ENCODE assay signal across 8 cellular contexts in genomic region chrX:118536204-118536603, GRCh38. TPM values are rescaled to one million over a fixed set of nuclear protein-coding genes. Genes with fewer than 3 reads are reported as not detected.
DNase-seq lines count a peak whose midpoint lies in the region; ATAC-seq, FAIRE-seq and TF ChIP-seq lines count a peak whose summit lies in the region.

No MANE protein-coding gene starts in this region.

- in situ Hi-C loops in HepG2 (cut with HindIII; ENCODE audit: extremely low pct_ligation_motif_present, low pct_unique_long_range_greater_than_20kb): no loop called here

- H3K4me1 ChIP-seq in DOHH2 (ENCODE audit: control insufficient read depth, low read length): peaks cover 23% of the 10 kb centered on the region
- H3K4me1 ChIP-seq in smooth muscle cell (ENCODE audit: low read depth): no peaks in the 10 kb centered on the region
- no peaks in the 10 kb centered on the region for H3K4me1 ChIP-seq in HepG2 (ENCODE audit: insufficient read depth, low read length)

- CTCF ChIA-PET in HepG2 (lab: Yijun Ruan, JAX; ENCODE audit: low intra/inter-chr PET ratio, low total read pairs): no interaction called here

- H3K4me2 ChIP-seq in DOHH2 (ENCODE audit: low read length) (peak overlapping the region; percentile 62), smooth muscle cell (no peak overlapping the region), HepG2 (ENCODE audit: low read depth, low read length) (no peak overlapping the region)

- FAIRE-seq in colon (lab: Jason Lieb, UNC) (peak; percentile 49), HepG2 (lab: Jason Lieb, UNC) (no peak)

- H3K9ac ChIP-seq in smooth muscle cell (ENCODE audit: low read depth) (no peak overlapping the region), HepG2 (ENCODE audit: insufficient read depth, low read depth, low read length) (no peak overlapping the region)

- H4K20me1 ChIP-seq in DOHH2 (ENCODE audit: control insufficient read depth, insufficient read depth, low read depth, low read length): peaks cover 4% of the 10 kb centered on the region; the same call in 1 of the 2 replicates
- H4K20me1 ChIP-seq in smooth muscle cell (ENCODE audit: low read depth): no peaks in the 10 kb centered on the region
- no peaks in the 10 kb centered on the region for H4K20me1 ChIP-seq in HepG2 (ENCODE audit: insufficient read depth, low read length)

- H2AFZ ChIP-seq in smooth muscle cell (ENCODE audit: low read depth) (no peak overlapping the region), HepG2 (ENCODE audit: low read length) (no peak overlapping the region)

- no peak for DNase-seq in GM10266 (ENCODE audit: extremely low spot score)
- DNase-seq in smooth muscle cell (lab: John Stamatoyannopoulos, UW; ENCODE audit: unreplicated experiment): no peak
- no peak for DNase-seq in HepG2 (ENCODE audit: low spot score)
- no peak for DNase-seq in NCI-H187 (lab: John Stamatoyannopoulos, UW)

- BruUV-seq in HepG2 (replicated peaks; lab: Mats Ljungman, UMichigan): no TSS peak

- H3K36me3 ChIP-seq in DOHH2 (ENCODE audit: control insufficient read depth, low read length): no peaks in the 10 kb centered on the region
- H3K36me3 ChIP-seq in smooth muscle cell (ENCODE audit: low read depth): no peaks in the 10 kb centered on the region
- no peaks in the 10 kb centered on the region for H3K36me3 ChIP-seq in HepG2 (replicated peaks in 1 of 2; ENCODE audit: control insufficient read depth in 1 of 2, insufficient read depth in 2 of 2, low read length in 2 of 2)

- TF ChIP-seq EP300 in HepG2 (IDR thresholded peaks at IDR 0.05; ENCODE audit: low read depth in 2 of 2, low read length in 2 of 2) (no peak), HepG2 (CRISPR knock-in tag; IDR thresholded peaks at IDR 0.05; ENCODE audit: borderline replicate concordance) (no peak)

- TF ChIP-seq POLR2A in HepG2 (IDR thresholded peaks at IDR 0.05; ENCODE audit: insufficient read depth in 1 of 2, low read depth in 2 of 2, low read length in 2 of 2): no peak

- peak overlapping the region; percentile 42 for H3K4me3 ChIP-seq in DOHH2 (ENCODE audit: low read length)
- H3K4me3 ChIP-seq in smooth muscle cell: no peak overlapping the region
- no peak overlapping the region for H3K4me3 ChIP-seq in HepG2 (replicated peaks in 1 of 3; ENCODE audit: insufficient read depth in 1 of 3, low read depth in 2 of 3, low read length in 3 of 3)

- no peaks in the 10 kb centered on the region for H3K9me3 ChIP-seq in DOHH2 (ENCODE audit: control insufficient read depth, insufficient read depth, low read length)
- H3K9me3 ChIP-seq in smooth muscle cell (replicated peaks; ENCODE audit: low read depth): no peaks in the 10 kb centered on the region
- H3K9me3 ChIP-seq in HepG2 (ENCODE audit: low read length): no peaks in the 10 kb centered on the region

- no peak for TF ChIP-seq CTCF in DOHH2 (IDR thresholded peaks at IDR 0.05; ENCODE audit: low read depth, low read length, poor library complexity, severe bottlenecking)
- no peak for TF ChIP-seq CTCF in GM10266 (IDR thresholded peaks at IDR 0.05; ENCODE audit: control insufficient read depth, insufficient read depth, low read depth, missing control alignments)
- TF ChIP-seq CTCF in smooth muscle cell (IDR thresholded peaks at IDR 0.05; ENCODE audit: borderline replicate concordance, insufficient read depth, poor library complexity, severe bottlenecking): no peak
- no peak for TF ChIP-seq CTCF in HepG2 (CRISPR knock-in tag; IDR thresholded peaks at IDR 0.05)

- intact Hi-C loops in HepG2 (cut with micrococcal nuclease; ENCODE audit: unreplicated experiment): no loop called here

- H3K79me2 ChIP-seq in DOHH2 (ENCODE audit: control insufficient read depth, low read length) (peaks cover 26% of the 10 kb centered on the region), smooth muscle cell (ENCODE audit: low read depth) (no peaks in the 10 kb centered on the region), HepG2 (ENCODE audit: insufficient read depth, low read length) (no peaks in the 10 kb centered on the region)

- H3K9me2 ChIP-seq in DOHH2 (replicated peaks; ENCODE audit: control insufficient read depth, low read length): no peaks in the 10 kb centered on the region

- H3K27ac ChIP-seq in DOHH2 (ENCODE audit: low read depth, low read length) (0 out of 2 replicates have a peak overlapping the region, but pooled peaks have one; percentile 2), smooth muscle cell (ENCODE audit: low read depth) (no peak overlapping the region), HepG2 (ENCODE audit: extremely low read length, insufficient read depth, low read length) (no peak overlapping the region)

- H3F3A ChIP-seq in DOHH2 (ENCODE audit: control insufficient read depth, insufficient read depth) (no peaks in the 10 kb centered on the region), smooth muscle cell (ENCODE audit: low read depth) (no peaks in the 10 kb centered on the region)

- no peak for TF ChIP-seq RAD21 in HepG2 (CRISPR knock-in tag; IDR thresholded peaks at IDR 0.05)

- POLR2A ChIA-PET in HepG2 (lab: Yijun Ruan, JAX): no interaction called here

- peak; percentile 47 for ATAC-seq in GM19467 (IDR thresholded peaks at IDR 0.05; ENCODE audit: unreplicated experiment)
- peak; percentile 55 for ATAC-seq in HG03354 (IDR thresholded peaks at IDR 0.05; ENCODE audit: poor library complexity, severe bottlenecking, unreplicated experiment)
- no peak for ATAC-seq in HepG2

- 70% methylated on average over 2 of the region's 2 CpGs for WGBS in smooth muscle cell (ENCODE audit: low lambda C conversion rate)
- WGBS in HepG2 (ENCODE audit: low lambda C conversion rate): 40% methylated on average over 2 of the region's 2 CpGs

- H3K27me3 ChIP-seq in DOHH2 (ENCODE audit: control insufficient read depth, low read length) (no peaks in the 10 kb centered on the region), smooth muscle cell (ENCODE audit: low read depth) (no peaks in the 10 kb centered on the region), HepG2 (ENCODE audit: control insufficient read depth in 1 of 2, insufficient read depth in 2 of 2, low read length in 2 of 2) (no peaks in the 10 kb centered on the region)

TF ChIP-seq in HepG2, 621 proteins besides CTCF, POLR2A, EP300 and RAD21 (continues in another document):
- TF ChIP-seq ZNF253 (CRISPR knock-in tag; IDR thresholded peaks at IDR 0.05; ENCODE audit: borderline replicate concordance): no peak
- no peak for TF ChIP-seq ARID5B (CRISPR knock-in tag; IDR thresholded peaks at IDR 0.05)
- TF ChIP-seq GPN1 (CRISPR knock-in tag; IDR thresholded peaks at IDR 0.05; ENCODE audit: borderline replicate concordance): no peak
- TF ChIP-seq FOXA1 (IDR thresholded peaks at IDR 0.05): no peak
- TF ChIP-seq FOXA1 (CRISPR knock-in tag; IDR thresholded peaks at IDR 0.05): no peak

RNA-seq across cellular contexts. Expression of gene DOCK11, which starts 40.6 kb away (rescaled TPM):
- 2.6 and 3.5 TPM in 2 replicates for total RNA-seq in smooth muscle cell
- polyA plus RNA-seq in smooth muscle cell: 1.3 and 2.3 TPM in 2 replicates
- total RNA-seq in HepG2 (2016; rRNA removed; fragmentation: Illumina TruSeq; extraction: Trizol): 0.02 TPM in 1 of 2 replicates, not detected in the other
- total RNA-seq in HepG2 (2016; cell fraction: cytosol; rRNA removed; fragmentation: Illumina TruSeq; extraction: Trizol; ENCODE audit: low read depth): not detected in 2 replicates
- 0.03 and 0.09 TPM in 2 replicates for total RNA-seq in HepG2 (2016; cell fraction: insoluble cytoplasmic fraction; rRNA removed; fragmentation: Illumina TruSeq; extraction: Trizol)
- not detected in 2 replicates for total RNA-seq in HepG2 (2016; cell fraction: membrane; rRNA removed; fragmentation: Illumina TruSeq; extraction: Trizol)
- total RNA-seq in HepG2 (2016; cell fraction: nucleus; rRNA removed; fragmentation: Illumina TruSeq; extraction: Trizol): not detected in 2 replicates
- 0.04 and 0.12 TPM in 2 replicates for polyA plus RNA-seq in HepG2 (2011; rRNA removed)
- 0.01 and 0.03 TPM in 2 replicates for polyA plus RNA-seq in HepG2 (2011; cell fraction: cytosol; rRNA removed)
- polyA plus RNA-seq in HepG2 (2011; cell fraction: nucleus; rRNA removed): 0.10 and 0.17 TPM in 2 replicates
- 0.04 TPM in 1 of 2 replicates, not detected in the other for polyA plus RNA-seq in HepG2 (2012)
- polyA plus RNA-seq in HepG2 (2016; cell fraction: cytosol; fragmentation: Illumina TruSeq; extraction: Trizol; ENCODE audit: low read depth): 0.18 TPM in 1 of 2 replicates, not detected in the other
- not detected in 2 replicates for polyA plus RNA-seq in HepG2 (2016; cell fraction: insoluble cytoplasmic fraction; fragmentation: Illumina TruSeq; extraction: Trizol; ENCODE audit: low read depth)
- not detected in 2 replicates for polyA plus RNA-seq in HepG2 (2016; cell fraction: membrane; fragmentation: Illumina TruSeq; extraction: Trizol; ENCODE audit: low read depth)
- polyA plus RNA-seq in HepG2 (2016; cell fraction: nucleus; fragmentation: Illumina TruSeq; extraction: Trizol; ENCODE audit: insufficient read depth, low read depth): not detected in 2 replicates
- polyA minus RNA-seq in HepG2 (2011; rRNA and poly(A)+ RNA removed; ENCODE audit: low replicate concordance): 0.02 and 0.28 TPM in 2 replicates
- 0.09 TPM in 1 of 2 replicates, not detected in the other for polyA minus RNA-seq in HepG2 (2011; cell fraction: cytosol; rRNA and poly(A)+ RNA removed)
- polyA minus RNA-seq in HepG2 (2011; cell fraction: nucleus; rRNA and poly(A)+ RNA removed): 0.12 and 0.39 TPM in 2 replicates
